Comparison of ENCODE assay signal across 18 cellular contexts in genomic region chr18:73724908-73725307, GRCh38.
DNase-seq lines count a peak whose midpoint lies in the region; ATAC-seq and TF ChIP-seq lines count a peak whose summit lies in the region.
"Had no signal": no experiment of that assay in that cellular context is flagged by ENCODE, and none has a peak within 500 bp of the region (broad histone marks: within the 10 kb centered on the region; RNA-seq: fewer than 3 reads in every experiment).

No MANE protein-coding gene starts in this region.

- H3K9ac ChIP-seq in SK-N-SH: no peak overlapping the region

- no peak overlapping the region for H2AFZ ChIP-seq in SK-N-SH (ENCODE audit: low read depth)

- no peak overlapping the region for H3K27ac ChIP-seq in SK-N-SH (ENCODE audit: low read depth in 2 of 2, low read length in 1 of 2)

- H3K79me2 ChIP-seq in SK-N-SH (ENCODE audit: insufficient read depth): no peaks in the 10 kb centered on the region

- H3K4me1 ChIP-seq in SK-N-SH (ENCODE audit: control insufficient read depth in 1 of 2, insufficient read depth in 2 of 2, low read depth in 1 of 2, low read length in 1 of 2): no peaks in the 10 kb centered on the region

- H3K9me3 ChIP-seq in SK-N-SH: no peaks in the 10 kb centered on the region
- H3K9me3 ChIP-seq: MG63 had no signal

- H3K36me3 Mint-ChIP-seq in WTC11: no peaks in the 10 kb centered on the region
- no peaks in the 10 kb centered on the region for H3K36me3 Mint-ChIP-seq in activated CD4-positive, alpha-beta memory T cell treated with anti-CD3 and anti-CD28 coated beads, Interleukin-2, amount 10 ng/mL, durations not matched to agents 7 days and 5 days (ENCODE audit: low read depth)

- ATAC-seq in WTC11 (no peak), GM21360 (IDR thresholded peaks at IDR 0.05; ENCODE audit: unreplicated experiment) (no peak)
- ATAC-seq: HepG2, Panc1 had no signal

- no peaks in the 10 kb centered on the region for H3K4me1 Mint-ChIP-seq in WTC11
- H3K4me1 Mint-ChIP-seq in activated CD4-positive, alpha-beta memory T cell treated with anti-CD3 and anti-CD28 coated beads, Interleukin-2, amount 10 ng/mL, durations not matched to agents 7 days and 5 days: no peaks in the 10 kb centered on the region
- H3K4me1 Mint-ChIP-seq: B cell had no signal

- TF ChIP-seq EP300 in SK-N-SH (IDR thresholded peaks at IDR 0.05; ENCODE audit: borderline replicate concordance in 1 of 2, low read depth in 1 of 2, low read length in 1 of 2): no peak

- no peaks in the 10 kb centered on the region for H3K36me3 ChIP-seq in SK-N-SH (replicated peaks in 1 of 2; ENCODE audit: control insufficient read depth in 1 of 2, insufficient read depth in 2 of 2, low read length in 1 of 2)
- H3K36me3 ChIP-seq: MG63 had no signal

- no peaks in the 10 kb centered on the region for H3K9me2 ChIP-seq in SK-N-SH

- H3K27me3 Mint-ChIP-seq in WTC11 (ENCODE audit: low read depth): no peaks in the 10 kb centered on the region; the same call in 1 of the 2 replicates
- no peaks in the 10 kb centered on the region for H3K27me3 Mint-ChIP-seq in activated CD4-positive, alpha-beta memory T cell treated with anti-CD3 and anti-CD28 coated beads, Interleukin-2, amount 10 ng/mL, durations not matched to agents 7 days and 5 days
- H3K27me3 Mint-ChIP-seq: B cell; CD4-positive, alpha-beta T cell had no signal

- H3K4me2 ChIP-seq in SK-N-SH: no peak overlapping the region

- POLR2A ChIA-PET in SK-N-SH (lab: Yijun Ruan, JAX) (no interaction called here), WTC11 (lab: Charles Lee) (no interaction called here)
- POLR2A ChIA-PET in activated CD4-positive, alpha-beta memory T cell treated with anti-CD3 and anti-CD28 coated beads, Interleukin-2, amount 10 ng/mL, durations not matched to agents 7 days and 5 days (lab: Charles Lee): no interaction called here

- TF ChIP-seq RAD21 in SK-N-SH (IDR thresholded peaks at IDR 0.05; ENCODE audit: low read length): no peak

- TF ChIP-seq CTCF in SK-N-SH (IDR thresholded peaks at IDR 0.05) (no peak), fibroblast of pulmonary artery (IDR thresholded peaks at IDR 0.05; ENCODE audit: low read length, missing control alignments) (no peak), WTC11 (IDR thresholded peaks at IDR 0.05) (no peak)

- H3F3A ChIP-seq in SK-N-SH (replicated peaks; ENCODE audit: insufficient read depth): no peaks in the 10 kb centered on the region

- H4K20me1 ChIP-seq in SK-N-SH (ENCODE audit: insufficient read depth): no peaks in the 10 kb centered on the region

- H3K9me3 Mint-ChIP-seq in WTC11: peaks cover 2% of the 10 kb centered on the region
- peaks cover 11% of the 10 kb centered on the region for H3K9me3 Mint-ChIP-seq in activated CD4-positive, alpha-beta memory T cell treated with anti-CD3 and anti-CD28 coated beads, Interleukin-2, amount 10 ng/mL, durations not matched to agents 7 days and 5 days
- H3K9me3 Mint-ChIP-seq: CD4-positive, alpha-beta T cell had no signal

- H3K27me3 ChIP-seq in SK-N-SH (ENCODE audit: insufficient read depth): no peaks in the 10 kb centered on the region
- H3K27me3 ChIP-seq: MG63 had no signal

- CTCF ChIA-PET in SK-N-SH (lab: Yijun Ruan, JAX) (no interaction called here), WTC11 (lab: Charles Lee) (no interaction called here)
- CTCF ChIA-PET in activated CD4-positive, alpha-beta memory T cell treated with anti-CD3 and anti-CD28 coated beads, Interleukin-2, amount 10 ng/mL, durations not matched to agents 7 days and 5 days (lab: Charles Lee): no interaction called here

- no peak overlapping the region for H3K27ac Mint-ChIP-seq in WTC11
- H3K27ac Mint-ChIP-seq in activated CD4-positive, alpha-beta memory T cell treated with anti-CD3 and anti-CD28 coated beads, Interleukin-2, amount 10 ng/mL, durations not matched to agents 7 days and 5 days: no peak overlapping the region
- H3K27ac Mint-ChIP-seq: B cell; CD4-positive, alpha-beta T cell had no signal

- H3K4me3 Mint-ChIP-seq in WTC11: no peak overlapping the region
- no peak overlapping the region for H3K4me3 Mint-ChIP-seq in activated CD4-positive, alpha-beta memory T cell treated with anti-CD3 and anti-CD28 coated beads, Interleukin-2, amount 10 ng/mL, durations not matched to agents 7 days and 5 days
- H3K4me3 Mint-ChIP-seq: B cell; CD4-positive, alpha-beta T cell had no signal

- DNase-seq in D341Med (ENCODE audit: low spot score): peak; percentile 36
- DNase-seq in NCI-H1105 (lab: John Stamatoyannopoulos, UW): peak; percentile 8
- no peak for DNase-seq in SK-N-SH
- peak; percentile 37 for DNase-seq in fibroblast of pulmonary artery (ENCODE audit: low read depth)
- no peak for DNase-seq in WTC11 (ENCODE audit: low spot score)
- DNase-seq in activated CD4-positive, alpha-beta memory T cell treated with anti-CD3 and anti-CD28 coated beads, Interleukin-2, amount 10 ng/mL, durations not matched to agents 7 days and 5 days: no peak
- no peak for DNase-seq in NCI-H1417 treated with DMSO at 0.1 percent for 48 hours (lab: John Stamatoyannopoulos, UW)
- DNase-seq: CD4-positive, alpha-beta T cell; H7; MG63; NCI-H1417; NCI-H2107; NCI-H748 treated with DMSO at 0.1 percent for 48 hours; Right ventricle myocardium superior had no signal

- no peak overlapping the region for H3K4me3 ChIP-seq in SK-N-SH (ENCODE audit: low read depth in 2 of 2, low read length in 1 of 2)
- no peak overlapping the region for H3K4me3 ChIP-seq in fibroblast of pulmonary artery (replicated peaks; ENCODE audit: low read depth, low read length)
- H3K4me3 ChIP-seq: MG63 had no signal

TF ChIP-seq in SK-N-SH, 30 proteins besides CTCF, POLR2A, EP300 and RAD21:
- TF ChIP-seq ELF1 (IDR thresholded peaks at IDR 0.05) (no peak), TCF12 (IDR thresholded peaks at IDR 0.05) (peak; percentile 28; the same call in 1 of the 2 replicates)

TF ChIP-seq in WTC11, 78 proteins besides CTCF, POLR2A, EP300 and RAD21:
- TF ChIP-seq ELF4 (CRISPR knock-in tag; IDR thresholded peaks at IDR 0.05; ENCODE audit: low read depth): no peak
- TF ChIP-seq ZNF121 (CRISPR knock-in tag; IDR thresholded peaks at IDR 0.05): no peak
- TF ChIP-seq NR1H2 (CRISPR knock-in tag; IDR thresholded peaks at IDR 0.05): no peak
- TF ChIP-seq ATF1 (CRISPR knock-in tag; IDR thresholded peaks at IDR 0.05): no peak
- TF ChIP-seq ZNF425 (CRISPR knock-in tag; conservative IDR thresholded peaks at IDR 0.05): no peak
- TF ChIP-seq E2F4 (CRISPR knock-in tag; IDR thresholded peaks at IDR 0.05; ENCODE audit: borderline replicate concordance, low read depth): no peak

Comparison
In these comparisons a context has a peak if more than half of its experiments do, and no peak if none do; other contexts are left out.
1. DNase-seq: peak in D341Med (single experiment), NCI-H1105 (single experiment) and fibroblast of pulmonary artery (single experiment); none in SK-N-SH (single experiment), WTC11 (single experiment), activated CD4-positive, alpha-beta memory T cell treated with anti-CD3 and anti-CD28 coated beads, Interleukin-2, amount 10 ng/mL, durations not matched to agents 7 days and 5 days (single experiment) and NCI-H1417 treated with DMSO at 0.1 percent for 48 hours (single experiment).